Comparison of ENCODE assay signal across 1 cellular context in the genomic region with DNA sequence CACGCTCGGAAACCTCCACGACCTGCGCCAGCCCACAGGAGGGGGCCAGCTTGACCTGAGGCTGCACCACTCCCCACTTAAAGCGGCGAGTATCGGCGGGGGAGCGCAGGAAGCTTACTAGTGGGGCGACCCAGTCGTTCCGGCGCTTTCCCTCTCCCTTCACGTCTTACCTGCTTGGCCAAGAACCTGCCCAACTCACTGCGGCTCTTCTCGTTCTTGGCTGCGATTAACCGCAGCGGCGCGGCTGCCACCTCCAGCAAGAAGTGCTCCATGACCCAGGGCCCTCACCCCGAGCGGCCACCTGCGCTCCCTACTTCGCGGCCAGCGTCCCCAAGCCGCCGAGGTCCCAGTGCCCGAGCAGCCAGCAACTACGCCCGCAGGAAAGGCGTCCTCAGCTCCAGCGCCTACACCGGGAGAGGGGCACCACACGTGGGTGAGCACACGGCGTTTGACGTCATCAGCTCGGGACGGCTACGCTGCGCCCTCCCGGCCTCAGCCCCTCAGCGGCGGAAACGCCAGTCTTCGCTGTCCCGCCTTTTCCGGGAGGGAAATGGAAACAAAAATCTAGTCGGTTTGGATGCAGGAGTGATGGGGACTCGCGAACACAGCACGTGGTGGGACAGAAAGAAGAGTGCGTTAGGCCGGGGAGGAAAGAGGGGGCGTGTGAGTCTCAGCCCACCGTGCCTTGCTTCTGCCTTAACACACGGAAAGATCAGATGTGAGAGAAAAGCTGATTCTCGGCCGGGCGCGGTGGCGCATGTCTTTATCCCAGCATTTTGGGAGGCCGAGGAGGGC.
TF ChIP-seq lines count a peak whose summit lies in the region.

A gene with protein sequence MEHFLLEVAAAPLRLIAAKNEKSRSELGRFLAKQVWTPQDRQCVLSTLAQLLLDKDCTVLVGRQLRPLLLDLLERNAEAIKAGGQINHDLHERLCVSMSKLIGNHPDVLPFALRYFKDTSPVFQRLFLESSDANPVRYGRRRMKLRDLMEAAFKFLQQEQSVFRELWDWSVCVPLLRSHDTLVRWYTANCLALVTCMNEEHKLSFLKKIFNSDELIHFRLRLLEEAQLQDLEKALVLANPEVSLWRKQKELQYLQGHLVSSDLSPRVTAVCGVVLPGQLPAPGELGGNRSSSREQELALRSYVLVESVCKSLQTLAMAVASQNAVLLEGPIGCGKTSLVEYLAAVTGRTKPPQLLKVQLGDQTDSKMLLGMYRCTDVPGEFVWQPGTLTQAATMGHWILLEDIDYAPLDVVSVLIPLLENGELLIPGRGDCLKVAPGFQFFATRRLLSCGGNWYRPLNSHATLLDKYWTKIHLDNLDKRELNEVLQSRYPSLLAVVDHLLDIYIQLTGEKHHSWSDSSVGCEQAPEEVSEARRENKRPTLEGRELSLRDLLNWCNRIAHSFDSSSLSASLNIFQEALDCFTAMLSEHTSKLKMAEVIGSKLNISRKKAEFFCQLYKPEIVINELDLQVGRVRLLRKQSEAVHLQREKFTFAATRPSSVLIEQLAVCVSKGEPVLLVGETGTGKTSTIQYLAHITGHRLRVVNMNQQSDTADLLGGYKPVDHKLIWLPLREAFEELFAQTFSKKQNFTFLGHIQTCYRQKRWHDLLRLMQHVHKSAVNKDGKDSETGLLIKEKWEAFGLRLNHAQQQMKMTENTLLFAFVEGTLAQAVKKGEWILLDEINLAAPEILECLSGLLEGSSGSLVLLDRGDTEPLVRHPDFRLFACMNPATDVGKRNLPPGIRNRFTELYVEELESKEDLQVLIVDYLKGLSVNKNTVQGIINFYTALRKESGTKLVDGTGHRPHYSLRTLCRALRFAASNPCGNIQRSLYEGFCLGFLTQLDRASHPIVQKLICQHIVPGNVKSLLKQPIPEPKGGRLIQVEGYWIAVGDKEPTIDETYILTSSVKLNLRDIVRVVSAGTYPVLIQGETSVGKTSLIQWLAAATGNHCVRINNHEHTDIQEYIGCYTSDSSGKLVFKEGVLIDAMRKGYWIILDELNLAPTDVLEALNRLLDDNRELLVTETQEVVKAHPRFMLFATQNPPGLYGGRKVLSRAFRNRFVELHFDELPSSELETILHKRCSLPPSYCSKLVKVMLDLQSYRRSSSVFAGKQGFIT (N-terminal part only) (minus strand): TSS at position 459 of the 795 bp plus-strand sequence. CDS start 187 bp downstream, at position 272.

TF ChIP-seq in K562, 482 proteins besides CTCF, POLR2A, EP300 and RAD21 (continued from another document and continues in another):
- TF ChIP-seq, protein P1, sequence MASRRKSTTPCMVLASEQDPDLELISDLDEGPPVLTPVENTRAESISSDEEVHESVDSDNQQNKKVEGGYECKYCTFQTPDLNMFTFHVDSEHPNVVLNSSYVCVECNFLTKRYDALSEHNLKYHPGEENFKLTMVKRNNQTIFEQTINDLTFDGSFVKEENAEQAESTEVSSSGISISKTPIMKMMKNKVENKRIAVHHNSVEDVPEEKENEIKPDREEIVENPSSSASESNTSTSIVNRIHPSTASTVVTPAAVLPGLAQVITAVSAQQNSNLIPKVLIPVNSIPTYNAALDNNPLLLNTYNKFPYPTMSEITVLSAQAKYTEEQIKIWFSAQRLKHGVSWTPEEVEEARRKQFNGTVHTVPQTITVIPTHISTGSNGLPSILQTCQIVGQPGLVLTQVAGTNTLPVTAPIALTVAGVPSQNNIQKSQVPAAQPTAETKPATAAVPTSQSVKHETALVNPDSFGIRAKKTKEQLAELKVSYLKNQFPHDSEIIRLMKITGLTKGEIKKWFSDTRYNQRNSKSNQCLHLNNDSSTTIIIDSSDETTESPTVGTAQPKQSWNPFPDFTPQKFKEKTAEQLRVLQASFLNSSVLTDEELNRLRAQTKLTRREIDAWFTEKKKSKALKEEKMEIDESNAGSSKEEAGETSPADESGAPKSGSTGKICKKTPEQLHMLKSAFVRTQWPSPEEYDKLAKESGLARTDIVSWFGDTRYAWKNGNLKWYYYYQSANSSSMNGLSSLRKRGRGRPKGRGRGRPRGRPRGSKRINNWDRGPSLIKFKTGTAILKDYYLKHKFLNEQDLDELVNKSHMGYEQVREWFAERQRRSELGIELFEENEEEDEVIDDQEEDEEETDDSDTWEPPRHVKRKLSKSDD (conservative IDR thresholded peaks at IDR 0.05; ENCODE audit: low read length), result no peak
- TF ChIP-seq PTRF (tag; IDR thresholded peaks at IDR 0.05) (no peak), NFE2L1 (tag; IDR thresholded peaks at IDR 0.05; ENCODE audit: borderline replicate concordance, low read depth) (no peak), CBFA2T3 (IDR thresholded peaks at IDR 0.05) (no peak), MTA2 (IDR thresholded peaks at IDR 0.05; ENCODE audit: low read depth) (no peak), ZNF41 (CRISPR knock-in tag; conservative IDR thresholded peaks at IDR 0.05) (no peak), NFXL1 (CRISPR knock-in tag; IDR thresholded peaks at IDR 0.05) (no peak), ZNF551 (CRISPR knock-in tag; IDR thresholded peaks at IDR 0.05) (no peak), MCM7 (IDR thresholded peaks at IDR 0.05) (no peak), SRSF9 (IDR thresholded peaks at IDR 0.05; ENCODE audit: borderline replicate concordance, low read depth, low read length) (no peak), SIN3A (IDR thresholded peaks at IDR 0.05; ENCODE audit: borderline replicate concordance in 2 of 2, control insufficient read depth in 1 of 2, low read depth in 2 of 2, low read length in 2 of 2) (peak; percentile 93 to 98; a peak in 3 of 4 replicates), ZNF224 (CRISPR knock-in tag; IDR thresholded peaks at IDR 0.05) (no peak; the same call in 1 of the 2 replicates), ZNF3 (CRISPR knock-in tag; IDR thresholded peaks at IDR 0.05) (no peak), SIN3B (IDR thresholded peaks at IDR 0.05; ENCODE audit: low read depth) (peak; percentile 83), ZZZ3 (IDR thresholded peaks at IDR 0.05) (0 out of 2 replicates have a peak, but pooled peaks have one; percentile 55), SNIP1 (IDR thresholded peaks at IDR 0.05; ENCODE audit: low read depth) (no peak), NR2C2 (CRISPR knock-in tag; IDR thresholded peaks at IDR 0.05) (peak; percentile 83; the same call in 1 of the 2 replicates), NR2C2 (tag; IDR thresholded peaks at IDR 0.05) (peak; percentile 80; the same call in 1 of the 2 replicates), HMG20A (CRISPR knock-in tag; conservative IDR thresholded peaks at IDR 0.05) (no peak), ARID1B (IDR thresholded peaks at IDR 0.05) (no peak), NFIC (IDR thresholded peaks at IDR 0.05) (no peak), PHTF2 (CRISPR knock-in tag; IDR thresholded peaks at IDR 0.05) (no peak), ZEB2 (IDR thresholded peaks at IDR 0.05) (no peak), NR2C1 (IDR thresholded peaks at IDR 0.05) (no peak), NR2C1 (tag; IDR thresholded peaks at IDR 0.05) (no peak), ELF1 (tag; IDR thresholded peaks at IDR 0.05) (peak; percentile 67)
- TF ChIP-seq, protein P2, sequence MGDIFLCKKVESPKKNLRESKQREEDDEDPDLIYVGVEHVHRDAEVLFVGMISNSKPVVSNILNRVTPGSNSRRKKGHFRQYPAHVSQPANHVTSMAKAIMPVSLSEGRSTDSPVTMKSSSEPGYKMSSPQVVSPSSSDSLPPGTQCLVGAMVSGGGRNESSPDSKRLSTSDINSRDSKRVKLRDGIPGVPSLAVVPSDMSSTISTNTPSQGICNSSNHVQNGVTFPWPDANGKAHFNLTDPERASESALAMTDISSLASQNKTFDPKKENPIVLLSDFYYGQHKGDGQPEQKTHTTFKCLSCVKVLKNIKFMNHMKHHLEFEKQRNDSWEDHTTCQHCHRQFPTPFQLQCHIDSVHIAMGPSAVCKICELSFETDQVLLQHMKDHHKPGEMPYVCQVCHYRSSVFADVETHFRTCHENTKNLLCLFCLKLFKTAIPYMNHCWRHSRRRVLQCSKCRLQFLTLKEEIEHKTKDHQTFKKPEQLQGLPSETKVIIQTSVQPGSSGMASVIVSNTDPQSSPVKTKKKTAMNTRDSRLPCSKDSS (IDR thresholded peaks at IDR 0.05; ENCODE audit: low read depth, partially characterized antibody), result no peak
- TF ChIP-seq, protein P3, sequence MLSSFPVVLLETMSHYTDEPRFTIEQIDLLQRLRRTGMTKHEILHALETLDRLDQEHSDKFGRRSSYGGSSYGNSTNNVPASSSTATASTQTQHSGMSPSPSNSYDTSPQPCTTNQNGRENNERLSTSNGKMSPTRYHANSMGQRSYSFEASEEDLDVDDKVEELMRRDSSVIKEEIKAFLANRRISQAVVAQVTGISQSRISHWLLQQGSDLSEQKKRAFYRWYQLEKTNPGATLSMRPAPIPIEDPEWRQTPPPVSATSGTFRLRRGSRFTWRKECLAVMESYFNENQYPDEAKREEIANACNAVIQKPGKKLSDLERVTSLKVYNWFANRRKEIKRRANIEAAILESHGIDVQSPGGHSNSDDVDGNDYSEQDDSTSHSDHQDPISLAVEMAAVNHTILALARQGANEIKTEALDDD (IDR thresholded peaks at IDR 0.05), result no peak; the same call in none of the 2 replicates
- TF ChIP-seq, protein P4, sequence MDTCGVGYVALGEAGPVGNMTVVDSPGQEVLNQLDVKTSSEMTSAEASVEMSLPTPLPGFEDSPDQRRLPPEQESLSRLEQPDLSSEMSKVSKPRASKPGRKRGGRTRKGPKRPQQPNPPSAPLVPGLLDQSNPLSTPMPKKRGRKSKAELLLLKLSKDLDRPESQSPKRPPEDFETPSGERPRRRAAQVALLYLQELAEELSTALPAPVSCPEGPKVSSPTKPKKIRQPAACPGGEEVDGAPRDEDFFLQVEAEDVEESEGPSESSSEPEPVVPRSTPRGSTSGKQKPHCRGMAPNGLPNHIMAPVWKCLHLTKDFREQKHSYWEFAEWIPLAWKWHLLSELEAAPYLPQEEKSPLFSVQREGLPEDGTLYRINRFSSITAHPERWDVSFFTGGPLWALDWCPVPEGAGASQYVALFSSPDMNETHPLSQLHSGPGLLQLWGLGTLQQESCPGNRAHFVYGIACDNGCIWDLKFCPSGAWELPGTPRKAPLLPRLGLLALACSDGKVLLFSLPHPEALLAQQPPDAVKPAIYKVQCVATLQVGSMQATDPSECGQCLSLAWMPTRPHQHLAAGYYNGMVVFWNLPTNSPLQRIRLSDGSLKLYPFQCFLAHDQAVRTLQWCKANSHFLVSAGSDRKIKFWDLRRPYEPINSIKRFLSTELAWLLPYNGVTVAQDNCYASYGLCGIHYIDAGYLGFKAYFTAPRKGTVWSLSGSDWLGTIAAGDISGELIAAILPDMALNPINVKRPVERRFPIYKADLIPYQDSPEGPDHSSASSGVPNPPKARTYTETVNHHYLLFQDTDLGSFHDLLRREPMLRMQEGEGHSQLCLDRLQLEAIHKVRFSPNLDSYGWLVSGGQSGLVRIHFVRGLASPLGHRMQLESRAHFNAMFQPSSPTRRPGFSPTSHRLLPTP (IDR thresholded peaks at IDR 0.05; ENCODE audit: borderline replicate concordance, extremely low read depth, insufficient read length), result no peak
- TF ChIP-seq, protein P5, sequence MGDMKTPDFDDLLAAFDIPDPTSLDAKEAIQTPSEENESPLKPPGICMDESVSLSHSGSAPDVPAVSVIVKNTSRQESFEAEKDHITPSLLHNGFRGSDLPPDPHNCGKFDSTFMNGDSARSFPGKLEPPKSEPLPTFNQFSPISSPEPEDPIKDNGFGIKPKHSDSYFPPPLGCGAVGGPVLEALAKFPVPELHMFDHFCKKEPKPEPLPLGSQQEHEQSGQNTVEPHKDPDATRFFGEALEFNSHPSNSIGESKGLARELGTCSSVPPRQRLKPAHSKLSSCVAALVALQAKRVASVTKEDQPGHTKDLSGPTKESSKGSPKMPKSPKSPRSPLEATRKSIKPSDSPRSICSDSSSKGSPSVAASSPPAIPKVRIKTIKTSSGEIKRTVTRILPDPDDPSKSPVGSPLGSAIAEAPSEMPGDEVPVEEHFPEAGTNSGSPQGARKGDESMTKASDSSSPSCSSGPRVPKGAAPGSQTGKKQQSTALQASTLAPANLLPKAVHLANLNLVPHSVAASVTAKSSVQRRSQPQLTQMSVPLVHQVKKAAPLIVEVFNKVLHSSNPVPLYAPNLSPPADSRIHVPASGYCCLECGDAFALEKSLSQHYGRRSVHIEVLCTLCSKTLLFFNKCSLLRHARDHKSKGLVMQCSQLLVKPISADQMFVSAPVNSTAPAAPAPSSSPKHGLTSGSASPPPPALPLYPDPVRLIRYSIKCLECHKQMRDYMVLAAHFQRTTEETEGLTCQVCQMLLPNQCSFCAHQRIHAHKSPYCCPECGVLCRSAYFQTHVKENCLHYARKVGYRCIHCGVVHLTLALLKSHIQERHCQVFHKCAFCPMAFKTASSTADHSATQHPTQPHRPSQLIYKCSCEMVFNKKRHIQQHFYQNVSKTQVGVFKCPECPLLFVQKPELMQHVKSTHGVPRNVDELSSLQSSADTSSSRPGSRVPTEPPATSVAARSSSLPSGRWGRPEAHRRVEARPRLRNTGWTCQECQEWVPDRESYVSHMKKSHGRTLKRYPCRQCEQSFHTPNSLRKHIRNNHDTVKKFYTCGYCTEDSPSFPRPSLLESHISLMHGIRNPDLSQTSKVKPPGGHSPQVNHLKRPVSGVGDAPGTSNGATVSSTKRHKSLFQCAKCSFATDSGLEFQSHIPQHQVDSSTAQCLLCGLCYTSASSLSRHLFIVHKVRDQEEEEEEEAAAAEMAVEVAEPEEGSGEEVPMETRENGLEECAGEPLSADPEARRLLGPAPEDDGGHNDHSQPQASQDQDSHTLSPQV (IDR thresholded peaks at IDR 0.05), result peak; percentile 67
- TF ChIP-seq, protein P6, sequence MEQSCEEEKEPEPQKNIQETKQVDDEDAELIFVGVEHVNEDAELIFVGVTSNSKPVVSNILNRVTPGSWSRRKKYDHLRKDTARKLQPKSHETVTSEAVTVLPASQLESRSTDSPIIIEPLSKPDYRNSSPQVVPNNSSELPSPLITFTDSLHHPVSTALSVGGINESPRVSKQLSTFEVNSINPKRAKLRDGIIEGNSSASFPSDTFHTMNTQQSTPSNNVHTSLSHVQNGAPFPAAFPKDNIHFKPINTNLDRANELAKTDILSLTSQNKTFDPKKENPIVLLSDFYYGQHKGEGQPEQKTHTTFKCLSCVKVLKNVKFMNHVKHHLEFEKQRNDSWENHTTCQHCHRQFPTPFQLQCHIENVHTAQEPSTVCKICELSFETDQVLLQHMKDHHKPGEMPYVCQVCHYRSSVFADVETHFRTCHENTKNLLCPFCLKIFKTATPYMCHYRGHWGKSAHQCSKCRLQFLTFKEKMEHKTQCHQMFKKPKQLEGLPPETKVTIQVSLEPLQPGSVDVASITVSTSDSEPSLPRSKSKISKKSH (CRISPR knock-in tag; IDR thresholded peaks at IDR 0.05), result no peak
- TF ChIP-seq, protein P7, sequence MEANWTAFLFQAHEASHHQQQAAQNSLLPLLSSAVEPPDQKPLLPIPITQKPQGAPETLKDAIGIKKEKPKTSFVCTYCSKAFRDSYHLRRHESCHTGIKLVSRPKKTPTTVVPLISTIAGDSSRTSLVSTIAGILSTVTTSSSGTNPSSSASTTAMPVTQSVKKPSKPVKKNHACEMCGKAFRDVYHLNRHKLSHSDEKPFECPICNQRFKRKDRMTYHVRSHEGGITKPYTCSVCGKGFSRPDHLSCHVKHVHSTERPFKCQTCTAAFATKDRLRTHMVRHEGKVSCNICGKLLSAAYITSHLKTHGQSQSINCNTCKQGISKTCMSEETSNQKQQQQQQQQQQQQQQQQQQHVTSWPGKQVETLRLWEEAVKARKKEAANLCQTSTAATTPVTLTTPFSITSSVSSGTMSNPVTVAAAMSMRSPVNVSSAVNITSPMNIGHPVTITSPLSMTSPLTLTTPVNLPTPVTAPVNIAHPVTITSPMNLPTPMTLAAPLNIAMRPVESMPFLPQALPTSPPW (CRISPR knock-in tag; IDR thresholded peaks at IDR 0.05), result peak; percentile 80
